Comparison of ENCODE assay signal across 8 cellular contexts in genomic region chr12:132491761-132492378, GRCh38. TPM values are rescaled to one million over a fixed set of nuclear protein-coding genes. Genes with fewer than 3 reads are reported as not detected.
DNase-seq lines count a peak whose midpoint lies in the region; ATAC-seq, FAIRE-seq and TF ChIP-seq lines count a peak whose summit lies in the region.

No MANE protein-coding gene starts in this region.

- H3K4me3 ChIP-seq in liver (ENCODE audit: low read depth in 1 of 3, low read length in 3 of 3) (peak overlapping the region in 2 of 3 donors; percentile 69 to 90), thoracic aorta (peak overlapping the region; percentile 94), SJCRH30 (no peak overlapping the region), small intestine (ENCODE audit: low read depth in 1 of 2, low read length in 2 of 2) (peak overlapping the region in 1 of 2 donors; percentile 86)

- H3K9me3 ChIP-seq in liver (ENCODE audit: control insufficient read depth in 4 of 4, low read length in 3 of 4): no peaks in the 10 kb centered on the region
- H3K9me3 ChIP-seq in thoracic aorta: no peaks in the 10 kb centered on the region
- H3K9me3 ChIP-seq in SJCRH30 (replicated peaks): no peaks in the 10 kb centered on the region
- H3K9me3 ChIP-seq in small intestine (ENCODE audit: control insufficient read depth, low read depth): no peaks in the 10 kb centered on the region

- no peak for TF ChIP-seq RAD21 in liver (IDR thresholded peaks at IDR 0.05)

- H3K27me3 Mint-ChIP-seq in activated CD4-positive, alpha-beta T cell treated with anti-CD3 and anti-CD28 coated beads, Interleukin-2, amount 10 ng/mL, durations not matched to agents 7 days and 5 days: no peaks in the 10 kb centered on the region
- no peaks in the 10 kb centered on the region for H3K27me3 Mint-ChIP-seq in activated naive CD8-positive, alpha-beta T cell treated with anti-CD3 and anti-CD28 coated beads, Interleukin-2, amount 50 U/mL, for 24 hours

- no peaks in the 10 kb centered on the region for H3K9me3 Mint-ChIP-seq in activated CD4-positive, alpha-beta T cell treated with anti-CD3 and anti-CD28 coated beads, Interleukin-2, amount 10 ng/mL, durations not matched to agents 7 days and 5 days
- no peaks in the 10 kb centered on the region for H3K9me3 Mint-ChIP-seq in activated naive CD8-positive, alpha-beta T cell treated with anti-CD3 and anti-CD28 coated beads, Interleukin-2, amount 50 U/mL, for 24 hours

- ATAC-seq in activated naive CD8-positive, alpha-beta T cell treated with anti-CD3 and anti-CD28 coated beads, Interleukin-2, amount 50 U/mL, for 24 hours: peak; percentile 30
- no peak for ATAC-seq in thoracic aorta (ENCODE audit: insufficient number of reproducible peaks, low FRiP score, low read depth)

- H3K4me1 Mint-ChIP-seq in activated CD4-positive, alpha-beta T cell treated with anti-CD3 and anti-CD28 coated beads, Interleukin-2, amount 10 ng/mL, durations not matched to agents 7 days and 5 days: peaks cover 50% of the 10 kb centered on the region
- H3K4me1 Mint-ChIP-seq in activated naive CD8-positive, alpha-beta T cell treated with anti-CD3 and anti-CD28 coated beads, Interleukin-2, amount 50 U/mL, for 24 hours: peaks cover 66% of the 10 kb centered on the region

- H3K36me3 ChIP-seq in liver (ENCODE audit: control insufficient read depth in 4 of 4, insufficient read depth in 3 of 4, low read depth in 1 of 4, low read length in 3 of 4): peaks cover 0 to 2% (median 0%) of the 10 kb centered on the region in 4 donors
- H3K36me3 ChIP-seq in thoracic aorta: no peaks in the 10 kb centered on the region
- no peaks in the 10 kb centered on the region for H3K36me3 ChIP-seq in SJCRH30
- no peaks in the 10 kb centered on the region for H3K36me3 ChIP-seq in small intestine (ENCODE audit: control insufficient read depth in 2 of 2, insufficient read depth in 2 of 2, low read length in 2 of 2)

- POLR2A ChIA-PET in activated CD4-positive, alpha-beta T cell treated with anti-CD3 and anti-CD28 coated beads, Interleukin-2, amount 10 ng/mL, durations not matched to agents 7 days and 5 days (lab: Charles Lee): no interaction called here

- FAIRE-seq in small intestine (lab: Jason Lieb, UNC): no peak

- TF ChIP-seq CTCF in liver (IDR thresholded peaks at IDR 0.05; ENCODE audit: low read depth, low read length, missing input control) (no peak), thoracic aorta (IDR thresholded peaks at IDR 0.05) (no peak)

- H3K4me3 Mint-ChIP-seq in activated CD4-positive, alpha-beta T cell treated with anti-CD3 and anti-CD28 coated beads, Interleukin-2, amount 10 ng/mL, durations not matched to agents 7 days and 5 days: peak overlapping the region; percentile 85
- peak overlapping the region; percentile 83 for H3K4me3 Mint-ChIP-seq in activated naive CD8-positive, alpha-beta T cell treated with anti-CD3 and anti-CD28 coated beads, Interleukin-2, amount 50 U/mL, for 24 hours

- peaks cover 10% of the 10 kb centered on the region for H3K36me3 Mint-ChIP-seq in activated CD4-positive, alpha-beta T cell treated with anti-CD3 and anti-CD28 coated beads, Interleukin-2, amount 10 ng/mL, durations not matched to agents 7 days and 5 days (ENCODE audit: low read depth)
- no peaks in the 10 kb centered on the region for H3K36me3 Mint-ChIP-seq in activated naive CD8-positive, alpha-beta T cell treated with anti-CD3 and anti-CD28 coated beads, Interleukin-2, amount 50 U/mL, for 24 hours (ENCODE audit: low read depth)

- peaks cover 35 to 69% (median 58%) of the 10 kb centered on the region in 4 donors for H3K4me1 ChIP-seq in liver (ENCODE audit: control insufficient read depth in 4 of 4, insufficient read depth in 4 of 4, low read length in 3 of 4)
- peaks cover 29 to 61% of the 10 kb centered on the region in 2 donors for H3K4me1 ChIP-seq in thoracic aorta (ENCODE audit: control insufficient read depth in 1 of 2, low read depth in 2 of 2)
- peaks cover 10% of the 10 kb centered on the region for H3K4me1 ChIP-seq in SJCRH30
- peaks cover 0 to 17% of the 10 kb centered on the region in 2 donors for H3K4me1 ChIP-seq in small intestine (ENCODE audit: control insufficient read depth in 2 of 2, insufficient read depth in 1 of 2, low read depth in 1 of 2, low read length in 1 of 2)

- no peak for DNase-seq in activated CD4-positive, alpha-beta T cell treated with anti-CD3 and anti-CD28 coated beads, Interleukin-2, amount 10 ng/mL, durations not matched to agents 7 days and 5 days
- no peak for DNase-seq in activated CD4-positive, alpha-beta T cell treated with anti-CD3 and anti-CD28 coated beads for 1 hour
- no peak for DNase-seq in activated naive CD8-positive, alpha-beta T cell treated with anti-CD3 and anti-CD28 coated beads, Interleukin-2, amount 50 U/mL, for 24 hours
- DNase-seq in thoracic aorta (ENCODE audit: low spot score) (no peak), cerebellar cortex (ENCODE audit: low spot score) (no peak), SJCRH30 (no peak), small intestine (no peak)

- peak overlapping the region in 1 of 2 donors; percentile 57 for H3K9ac ChIP-seq in liver (ENCODE audit: low read depth in 1 of 2, low read length in 2 of 2)

- peak overlapping the region; percentile 5 to 16 for H3K27ac ChIP-seq in liver (ENCODE audit: low read depth in 1 of 2, low read length in 2 of 2)
- H3K27ac ChIP-seq in thoracic aorta: no peak overlapping the region
- H3K27ac ChIP-seq in SJCRH30: no peak overlapping the region
- H3K27ac ChIP-seq in small intestine (ENCODE audit: low read depth in 1 of 2, low read length in 1 of 2): no peak overlapping the region

- CTCF ChIA-PET in activated CD4-positive, alpha-beta T cell treated with anti-CD3 and anti-CD28 coated beads, Interleukin-2, amount 10 ng/mL, durations not matched to agents 7 days and 5 days (lab: Charles Lee): interaction anchor here (0.9 to 1.1 kb wide), 2 partner anchors 12 to 24 kb away, joined by 3 read pairs; no protein-coding TSS in a partner anchor

- H3K27ac Mint-ChIP-seq in activated CD4-positive, alpha-beta T cell treated with anti-CD3 and anti-CD28 coated beads, Interleukin-2, amount 10 ng/mL, durations not matched to agents 7 days and 5 days: peak overlapping the region; percentile 88
- peak overlapping the region; percentile 53 for H3K27ac Mint-ChIP-seq in activated naive CD8-positive, alpha-beta T cell treated with anti-CD3 and anti-CD28 coated beads, Interleukin-2, amount 50 U/mL, for 24 hours

- WGBS in liver: 46% methylated on average over 23 of the region's 23 CpGs
- WGBS in small intestine, 3 donors: 50 to 68% (median 59%) methylated on average over 23 of the region's 23 CpGs

- H3K27me3 ChIP-seq in liver (ENCODE audit: control insufficient read depth in 4 of 4, insufficient read depth in 4 of 4, low read length in 3 of 4): no peaks in the 10 kb centered on the region
- no peaks in the 10 kb centered on the region for H3K27me3 ChIP-seq in thoracic aorta (replicated peaks; ENCODE audit: insufficient read depth)
- H3K27me3 ChIP-seq in SJCRH30: no peaks in the 10 kb centered on the region
- H3K27me3 ChIP-seq in small intestine (ENCODE audit: control insufficient read depth in 2 of 2, insufficient read depth in 2 of 2, low read length in 2 of 2): no peaks in the 10 kb centered on the region

TF ChIP-seq in liver, 16 proteins besides CTCF, POLR2A, EP300 and RAD21:
- TF ChIP-seq RXRA (IDR thresholded peaks at IDR 0.05) (no peak), SP1 (IDR thresholded peaks at IDR 0.05) (no peak), GABPA (IDR thresholded peaks at IDR 0.05 in 1 of 2, conservative IDR thresholded peaks at IDR 0.05 in 1 of 2) (no peak), MAX (IDR thresholded peaks at IDR 0.05) (no peak)

RNA-seq across cellular contexts. Expression of gene FBRSL1, which starts 1.9 kb away (rescaled TPM):
- 10 to 100 TPM; 49.8 to 51.1 TPM for total RNA-seq in activated CD4-positive, alpha-beta T cell treated with anti-CD3 and anti-CD28 coated beads, Interleukin-2, amount 10 ng/mL, durations not matched to agents 7 days and 5 days
- 1 to 10 TPM; 4.4 to 6.8 TPM for total RNA-seq in liver
- 10 to 100 TPM in 1 of 2 donors, 1 to 10 TPM in 1; 2.5 to 35.5 TPM for polyA plus RNA-seq in liver
- 10 to 100 TPM; 20.2 to 22.5 TPM for total RNA-seq in thoracic aorta
- total RNA-seq in SJCRH30 (2014; rRNA removed; shearing (Covaris generic)): 15.6 and 15.7 TPM in 2 replicates
- polyA plus RNA-seq in small intestine: 10 to 100 TPM; 24.3 to 37.6 (median 27.5) TPM

Comparison
In these comparisons a context has a peak if more than half of its experiments do, and no peak if none do; other contexts are left out.
1. H3K27ac ChIP-seq: peak in liver (2 of 2); none in thoracic aorta (0 of 2), SJCRH30 (single experiment) and small intestine (0 of 2).